Comparison of ENCODE assay signal across 1 cellular context in the genomic region with DNA sequence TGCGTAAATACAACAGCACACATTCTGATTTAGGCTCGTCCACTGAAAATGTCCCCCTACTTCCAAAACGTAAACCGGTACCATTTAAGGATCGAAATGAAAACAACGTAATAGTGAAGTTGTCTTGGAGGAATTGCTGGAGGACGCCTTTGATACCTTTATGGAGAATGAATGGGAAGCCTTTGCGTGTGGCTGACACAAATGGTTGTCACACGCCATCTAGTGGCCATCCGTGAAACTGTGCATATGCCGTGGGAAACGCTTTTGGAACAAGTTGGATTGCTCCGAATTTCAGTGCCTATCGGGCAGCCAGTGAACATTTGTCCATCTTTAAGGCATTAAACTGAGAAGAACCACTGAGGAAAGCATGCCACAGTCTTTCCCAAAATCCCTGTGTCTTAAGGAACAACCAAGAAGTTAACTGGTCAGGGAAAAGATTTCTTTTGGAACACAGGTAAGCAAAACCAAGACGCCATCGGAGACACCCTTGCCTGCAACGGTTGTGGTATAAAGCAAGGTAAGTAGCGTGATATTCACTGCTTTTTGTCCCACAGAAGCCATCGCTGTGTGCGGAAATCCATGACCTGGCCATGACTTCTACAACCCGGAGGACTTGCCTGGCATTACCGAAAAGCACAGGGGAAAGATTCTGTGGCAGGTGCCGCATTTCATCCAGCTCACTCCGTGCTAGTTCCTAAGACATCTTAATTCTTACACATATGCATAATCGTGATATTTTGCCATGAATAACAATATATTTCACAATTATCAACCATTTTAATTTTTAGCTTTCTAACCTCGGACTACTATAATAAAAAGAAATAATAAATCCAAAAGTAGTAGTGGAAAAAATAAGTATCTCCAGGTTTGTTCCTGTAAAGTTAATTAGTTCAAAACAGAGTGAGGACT.
TF ChIP-seq lines count a peak whose summit lies in the region.

No MANE protein-coding gene starts in this region.

TF ChIP-seq in HEK293, 187 proteins besides CTCF, POLR2A, EP300 and RAD21 (continued from another document):
- 0 out of 2 replicates have a peak, but pooled peaks have one; percentile 14 for TF ChIP-seq ZBTB21 (tag by site-specific recombination; IDR thresholded peaks at IDR 0.05)
- 0 out of 2 replicates have a peak, but pooled peaks have one; percentile 4 for TF ChIP-seq ZNF664 (tag by site-specific recombination; IDR thresholded peaks at IDR 0.05)
- peak; percentile 98 for TF ChIP-seq ZNF654 (tag by site-specific recombination; IDR thresholded peaks at IDR 0.05; ENCODE audit: low read depth)
- TF ChIP-seq, protein P1, sequence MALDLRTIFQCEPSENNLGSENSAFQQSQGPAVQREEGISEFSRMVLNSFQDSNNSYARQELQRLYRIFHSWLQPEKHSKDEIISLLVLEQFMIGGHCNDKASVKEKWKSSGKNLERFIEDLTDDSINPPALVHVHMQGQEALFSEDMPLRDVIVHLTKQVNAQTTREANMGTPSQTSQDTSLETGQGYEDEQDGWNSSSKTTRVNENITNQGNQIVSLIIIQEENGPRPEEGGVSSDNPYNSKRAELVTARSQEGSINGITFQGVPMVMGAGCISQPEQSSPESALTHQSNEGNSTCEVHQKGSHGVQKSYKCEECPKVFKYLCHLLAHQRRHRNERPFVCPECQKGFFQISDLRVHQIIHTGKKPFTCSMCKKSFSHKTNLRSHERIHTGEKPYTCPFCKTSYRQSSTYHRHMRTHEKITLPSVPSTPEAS (tag by site-specific recombination; IDR thresholded peaks at IDR 0.05) = 0 out of 2 replicates have a peak, but pooled peaks have one; percentile 26
- TF ChIP-seq ZBTB17 (tag by site-specific recombination; IDR thresholded peaks at IDR 0.05) = peak; percentile 94
- 0 out of 2 replicates have a peak, but pooled peaks have one; percentile 20 for TF ChIP-seq SP7 (tag by site-specific recombination; IDR thresholded peaks at IDR 0.05)
- TF ChIP-seq ZNF416 (tag by site-specific recombination; IDR thresholded peaks at IDR 0.05) = no peak
- TF ChIP-seq YY2 (tag by site-specific recombination; IDR thresholded peaks at IDR 0.05) = peak; percentile 8; the same call in 1 of the 2 replicates
- peak; percentile 79; the same call in 1 of the 2 replicates for TF ChIP-seq ZNF2 (tag by site-specific recombination; IDR thresholded peaks at IDR 0.05)
